ENCODE assay signal across 7 cellular contexts in the genomic region with DNA sequence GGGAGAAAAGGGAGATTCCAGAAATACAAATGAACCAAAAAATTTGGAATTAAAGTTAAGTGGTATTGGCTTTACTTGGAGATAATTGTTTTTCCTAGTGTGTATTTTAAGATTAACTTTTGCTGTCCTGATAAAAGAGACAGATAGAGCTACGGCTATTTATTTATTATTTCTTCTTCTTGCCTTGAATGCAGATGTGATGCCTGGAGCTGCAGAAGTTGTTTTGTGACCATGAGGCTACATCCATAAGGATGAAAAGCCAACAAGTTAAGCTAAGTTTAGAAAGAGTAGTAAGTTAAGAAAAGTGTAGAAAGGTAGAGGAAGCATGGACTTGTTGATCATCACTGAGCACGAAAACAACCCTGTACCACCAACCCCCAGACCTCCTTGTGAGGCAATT. TPM values are rescaled to one million over a fixed set of nuclear protein-coding genes. Genes with fewer than 3 reads are reported as not detected.
"Had no signal": no experiment of that assay in that cellular context is flagged by ENCODE, and none has a peak within 500 bp of the region (broad histone marks: within the 10 kb centered on the region; RNA-seq: fewer than 3 reads in every experiment).

No MANE protein-coding gene starts in this region.

- H3K27ac Mint-ChIP-seq: IgD-negative memory B cell had no signal

- ATAC-seq: HepG2 had no signal

- DNase-seq: IMR-90, KBM-7, KG1 had no signal

- FAIRE-seq: HepG2, HTR-8/SVneo had no signal

- H3K36me3 Mint-ChIP-seq: IgD-negative memory B cell had no signal

- H3K4me3 Mint-ChIP-seq: IgD-negative memory B cell had no signal

- H3K27ac ChIP-seq: HL-60 had no signal

RNA-seq across cellular contexts. Expression of a gene that starts 41.7 kb away (rescaled TPM):
- polyA plus RNA-seq: IgD-negative memory B cell had no signal
